ENCODE assay signal across 9 cellular contexts in genomic region chr20:9838378-9839295, GRCh38. TPM values are rescaled to one million over a fixed set of nuclear protein-coding genes. Genes with fewer than 3 reads are reported as not detected.
A peak's percentile ranks its signal among the peaks of the same experiment; 100 is the strongest.
DNase-seq lines count a peak whose midpoint lies in the region; ATAC-seq and TF ChIP-seq lines count a peak whose summit lies in the region.
"Had no signal": no experiment of that assay in that cellular context is flagged by ENCODE, and none has a peak within 500 bp of the region (broad histone marks: within the 10 kb centered on the region; RNA-seq: fewer than 3 reads in every experiment).

Gene PAK5 (minus strand): TSS chr20:9839076. CDS start chr20:9644328, 194,748 bp downstream.

- DNase-seq in HuH-7 (ENCODE audit: low spot score) (peak; percentile 94), NCI-H82 treated with DMSO at 0.1 percent for 48 hours (lab: John Stamatoyannopoulos, UW; ENCODE audit: unreplicated experiment) (peak; percentile 70), esophagus squamous epithelium (lab: John Stamatoyannopoulos, UW) (no peak), neural progenitor cell (ENCODE audit: low spot score) (peak; percentile 96)
- no peak for DNase-seq in effector memory CD8-positive, alpha-beta T cell

- H3K4me3 Mint-ChIP-seq in neural progenitor cell, result peak within 1 kb of the TSS; percentile 88
- no peak within 1 kb of the TSS for H3K4me3 Mint-ChIP-seq in effector memory CD8-positive, alpha-beta T cell

- no peaks in the 10 kb centered on the region for H3K79me2 ChIP-seq in neural progenitor cell (ENCODE audit: low read depth)

- TF ChIP-seq CTCF in esophagus squamous epithelium (IDR thresholded peaks at IDR 0.05), result no peak
- peak; percentile 6 for TF ChIP-seq CTCF in neural progenitor cell (IDR thresholded peaks at IDR 0.05)

- TF ChIP-seq POLR2A in esophagus squamous epithelium (IDR thresholded peaks at IDR 0.05) (no peak), GM18505 (IDR thresholded peaks at IDR 0.05; ENCODE audit: borderline replicate concordance, extremely low read depth, insufficient read depth, insufficient read length) (no peak)

- intact Hi-C loops in esophagus squamous epithelium (cut with DNase I), result no loop called here

- no peak within 1 kb of the TSS for H3K27ac ChIP-seq in esophagus squamous epithelium
- H3K27ac ChIP-seq in neural progenitor cell, result no peak within 1 kb of the TSS
- H3K27ac ChIP-seq: ovary had no signal

- H3K9me3 Mint-ChIP-seq in neural progenitor cell, result peaks cover 6% of the 10 kb centered on the region
- peaks cover 5 to 15% of the 10 kb centered on the region in 2 donors for H3K9me3 Mint-ChIP-seq in effector memory CD8-positive, alpha-beta T cell

- peaks cover 8% of the 10 kb centered on the region for H3K27me3 Mint-ChIP-seq in neural progenitor cell (ENCODE audit: insufficient read depth, low read depth)
- H3K27me3 Mint-ChIP-seq in effector memory CD8-positive, alpha-beta T cell, result peaks cover 19% of the 10 kb centered on the region in 2 donors

- H3K4me1 Mint-ChIP-seq in neural progenitor cell, result peaks cover 11% of the 10 kb centered on the region
- no peaks in the 10 kb centered on the region for H3K4me1 Mint-ChIP-seq in effector memory CD8-positive, alpha-beta T cell (ENCODE audit: low read depth in 2 of 2)

- H3K4me2 ChIP-seq in neural progenitor cell, result peak within 1 kb of the TSS; percentile 100

- no peak within 1 kb of the TSS for H3K9ac ChIP-seq in neural progenitor cell

- 15% methylated on average over 8 of the region's 57 CpGs; no CpG with 5 or more reads in 1 of the 2 donors for WGBS in esophagus squamous epithelium, 2 donors

- peaks cover 12% of the 10 kb centered on the region for H3F3A ChIP-seq in neural progenitor cell (ENCODE audit: low read depth)

- no peaks in the 10 kb centered on the region for H3K36me3 Mint-ChIP-seq in neural progenitor cell
- no peaks in the 10 kb centered on the region for H3K36me3 Mint-ChIP-seq in effector memory CD8-positive, alpha-beta T cell (ENCODE audit: insufficient read depth)

- H3K27me3 ChIP-seq in esophagus squamous epithelium (peaks cover 0 to 39% (median 0%) of the 10 kb centered on the region in 4 donors), neural progenitor cell (peaks cover 39% of the 10 kb centered on the region)
- H3K27me3 ChIP-seq: ovary had no signal

- H3K4me3 ChIP-seq in esophagus squamous epithelium (peak within 1 kb of the TSS; percentile 39 to 61 (median 48)), neural progenitor cell (peak within 1 kb of the TSS; percentile 69)
- H3K4me3 ChIP-seq: ovary had no signal

- H2AFZ ChIP-seq in neural progenitor cell (replicated peaks), result peak within 1 kb of the TSS; percentile 99

- H4K20me1 ChIP-seq in neural progenitor cell (ENCODE audit: low read depth), result no peaks in the 10 kb centered on the region

- ATAC-seq in GM18502 (IDR thresholded peaks at IDR 0.05; ENCODE audit: poor library complexity, unreplicated experiment) (no peak), GM18909 (IDR thresholded peaks at IDR 0.05; ENCODE audit: poor library complexity, unreplicated experiment) (no peak), GM18505 (IDR thresholded peaks at IDR 0.05; ENCODE audit: unreplicated experiment) (no peak)
- no peak for ATAC-seq in effector memory CD8-positive, alpha-beta T cell (replicated peaks)

- H3K9me3 ChIP-seq in esophagus squamous epithelium (peaks cover 0 to 3% (median 0%) of the 10 kb centered on the region in 3 donors), neural progenitor cell (ENCODE audit: low read depth) (no peaks in the 10 kb centered on the region)
- H3K9me3 ChIP-seq: ovary had no signal

- H3K4me1 ChIP-seq in esophagus squamous epithelium (peaks cover 6 to 24% (median 10%) of the 10 kb centered on the region in 3 donors), neural progenitor cell (peaks cover 12% of the 10 kb centered on the region)

- H3K27ac Mint-ChIP-seq in neural progenitor cell, result peak within 1 kb of the TSS; percentile 39
- H3K27ac Mint-ChIP-seq in effector memory CD8-positive, alpha-beta T cell, result no peak within 1 kb of the TSS

- H3K36me3 ChIP-seq in esophagus squamous epithelium, result no peaks in the 10 kb centered on the region
- H3K36me3 ChIP-seq in neural progenitor cell, result no peaks in the 10 kb centered on the region
- H3K36me3 ChIP-seq: ovary had no signal

RNA-seq across cellular contexts. Expression of gene PAK5, which starts in this region (rescaled TPM):
- total RNA-seq in esophagus squamous epithelium (under 1 TPM; 0.04 to 0.34 (median 0.24) TPM), neural progenitor cell (ENCODE audit: low replicate concordance) (1.6 and 1.9 TPM in 2 replicates)

Comparison
In these comparisons a context has a peak if more than half of its experiments do, and no peak if none do; other contexts are left out.
1. DNase-seq: peak in HuH-7 (single experiment), NCI-H82 treated with DMSO at 0.1 percent for 48 hours (single experiment) and neural progenitor cell (single experiment); none in esophagus squamous epithelium (single experiment) and effector memory CD8-positive, alpha-beta T cell (0 of 3).